ENCODE assay signal across 10 cellular contexts in genomic region chr1:240591078-240591477, GRCh38. TPM values are rescaled to one million over a fixed set of nuclear protein-coding genes. Genes with fewer than 3 reads are reported as not detected.
"Had no signal": no experiment of that assay in that cellular context is flagged by ENCODE, and none has a peak within 500 bp of the region (broad histone marks: within the 10 kb centered on the region; RNA-seq: fewer than 3 reads in every experiment).

No MANE protein-coding gene starts in this region.

- H3K4me1 ChIP-seq: HAP-1 had no signal

- H3K27ac Mint-ChIP-seq: HFFc6 had no signal

- H3K9me3 Mint-ChIP-seq: HFFc6 had no signal

- DNase-seq: GM23248, GOT3, H7, HFFc6, IMR-90, KG1 had no signal

- H3K36me3 ChIP-seq: HAP-1 had no signal

- H3K4me3 ChIP-seq: GM23248, HAP-1, K562 had no signal

- ATAC-seq: HCT116, K562 had no signal

- H3K4me3 Mint-ChIP-seq: HFFc6 had no signal

- H3K9me3 ChIP-seq: HAP-1 had no signal

RNA-seq across cellular contexts. Expression of gene GREM2, which starts 20.9 kb away (rescaled TPM):
- total RNA-seq: HT1080 had no signal
